1 cellular context compared by ENCODE assay signal in the genomic region with DNA sequence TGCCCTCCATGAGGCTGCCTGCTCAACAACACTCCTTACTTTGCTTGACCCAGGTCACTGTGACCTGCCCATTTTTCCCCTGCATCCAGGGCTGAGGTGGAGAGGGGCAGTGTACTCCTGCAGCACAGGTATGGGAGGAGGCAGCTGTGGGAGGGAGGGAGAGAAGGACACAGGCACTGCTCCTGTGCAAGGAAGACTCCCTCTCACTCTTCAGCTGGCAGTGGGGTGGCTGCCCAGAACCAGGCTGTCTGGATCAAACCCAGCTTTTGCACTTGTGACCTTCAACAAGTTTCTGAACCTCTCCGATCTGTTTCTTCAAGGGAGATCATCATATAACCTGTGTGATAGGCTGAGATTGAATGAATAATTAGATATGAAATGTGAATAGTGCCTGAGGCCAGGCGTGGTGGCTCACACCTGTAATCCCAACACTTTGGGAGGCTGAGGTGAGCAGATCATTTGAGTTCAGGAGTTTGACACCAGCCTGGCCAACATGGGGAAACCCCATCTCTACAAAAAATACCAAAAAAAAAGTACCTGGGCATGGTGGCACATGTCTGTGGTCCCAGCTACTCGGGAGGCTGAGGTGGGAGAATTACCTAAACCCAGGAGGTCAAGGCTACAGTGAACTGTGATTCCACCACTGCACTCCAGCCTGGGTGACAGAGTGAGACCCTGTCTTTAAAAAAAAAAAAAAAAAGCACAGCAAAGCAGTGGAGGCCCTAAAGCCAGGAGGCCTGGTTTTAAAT.
TF ChIP-seq lines count a peak whose summit lies in the region.

No MANE protein-coding gene starts in this region.

TF ChIP-seq in HepG2, 621 proteins besides CTCF, POLR2A, EP300 and RAD21:
- TF ChIP-seq FOXC1 (CRISPR knock-in tag; IDR thresholded peaks at IDR 0.05; ENCODE audit: borderline replicate concordance) (0 out of 2 replicates have a peak, but pooled peaks have one; percentile 30), ZNF563 (CRISPR knock-in tag; IDR thresholded peaks at IDR 0.05) (0 out of 2 replicates have a peak, but pooled peaks have one; percentile 40), NFAT5 (CRISPR knock-in tag; IDR thresholded peaks at IDR 0.05) (no peak)
- TF ChIP-seq, protein P1, sequence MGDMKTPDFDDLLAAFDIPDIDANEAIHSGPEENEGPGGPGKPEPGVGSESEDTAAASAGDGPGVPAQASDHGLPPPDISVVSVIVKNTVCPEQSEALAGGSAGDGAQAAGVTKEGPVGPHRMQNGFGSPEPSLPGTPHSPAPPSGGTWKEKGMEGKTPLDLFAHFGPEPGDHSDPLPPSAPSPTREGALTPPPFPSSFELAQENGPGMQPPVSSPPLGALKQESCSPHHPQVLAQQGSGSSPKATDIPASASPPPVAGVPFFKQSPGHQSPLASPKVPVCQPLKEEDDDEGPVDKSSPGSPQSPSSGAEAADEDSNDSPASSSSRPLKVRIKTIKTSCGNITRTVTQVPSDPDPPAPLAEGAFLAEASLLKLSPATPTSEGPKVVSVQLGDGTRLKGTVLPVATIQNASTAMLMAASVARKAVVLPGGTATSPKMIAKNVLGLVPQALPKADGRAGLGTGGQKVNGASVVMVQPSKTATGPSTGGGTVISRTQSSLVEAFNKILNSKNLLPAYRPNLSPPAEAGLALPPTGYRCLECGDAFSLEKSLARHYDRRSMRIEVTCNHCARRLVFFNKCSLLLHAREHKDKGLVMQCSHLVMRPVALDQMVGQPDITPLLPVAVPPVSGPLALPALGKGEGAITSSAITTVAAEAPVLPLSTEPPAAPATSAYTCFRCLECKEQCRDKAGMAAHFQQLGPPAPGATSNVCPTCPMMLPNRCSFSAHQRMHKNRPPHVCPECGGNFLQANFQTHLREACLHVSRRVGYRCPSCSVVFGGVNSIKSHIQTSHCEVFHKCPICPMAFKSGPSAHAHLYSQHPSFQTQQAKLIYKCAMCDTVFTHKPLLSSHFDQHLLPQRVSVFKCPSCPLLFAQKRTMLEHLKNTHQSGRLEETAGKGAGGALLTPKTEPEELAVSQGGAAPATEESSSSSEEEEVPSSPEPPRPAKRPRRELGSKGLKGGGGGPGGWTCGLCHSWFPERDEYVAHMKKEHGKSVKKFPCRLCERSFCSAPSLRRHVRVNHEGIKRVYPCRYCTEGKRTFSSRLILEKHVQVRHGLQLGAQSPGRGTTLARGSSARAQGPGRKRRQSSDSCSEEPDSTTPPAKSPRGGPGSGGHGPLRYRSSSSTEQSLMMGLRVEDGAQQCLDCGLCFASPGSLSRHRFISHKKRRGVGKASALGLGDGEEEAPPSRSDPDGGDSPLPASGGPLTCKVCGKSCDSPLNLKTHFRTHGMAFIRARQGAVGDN (CRISPR knock-in tag; IDR thresholded peaks at IDR 0.05): 0 out of 2 replicates have a peak, but pooled peaks have one; percentile 4
